11 cellular contexts compared by ENCODE assay signal in the genomic region with DNA sequence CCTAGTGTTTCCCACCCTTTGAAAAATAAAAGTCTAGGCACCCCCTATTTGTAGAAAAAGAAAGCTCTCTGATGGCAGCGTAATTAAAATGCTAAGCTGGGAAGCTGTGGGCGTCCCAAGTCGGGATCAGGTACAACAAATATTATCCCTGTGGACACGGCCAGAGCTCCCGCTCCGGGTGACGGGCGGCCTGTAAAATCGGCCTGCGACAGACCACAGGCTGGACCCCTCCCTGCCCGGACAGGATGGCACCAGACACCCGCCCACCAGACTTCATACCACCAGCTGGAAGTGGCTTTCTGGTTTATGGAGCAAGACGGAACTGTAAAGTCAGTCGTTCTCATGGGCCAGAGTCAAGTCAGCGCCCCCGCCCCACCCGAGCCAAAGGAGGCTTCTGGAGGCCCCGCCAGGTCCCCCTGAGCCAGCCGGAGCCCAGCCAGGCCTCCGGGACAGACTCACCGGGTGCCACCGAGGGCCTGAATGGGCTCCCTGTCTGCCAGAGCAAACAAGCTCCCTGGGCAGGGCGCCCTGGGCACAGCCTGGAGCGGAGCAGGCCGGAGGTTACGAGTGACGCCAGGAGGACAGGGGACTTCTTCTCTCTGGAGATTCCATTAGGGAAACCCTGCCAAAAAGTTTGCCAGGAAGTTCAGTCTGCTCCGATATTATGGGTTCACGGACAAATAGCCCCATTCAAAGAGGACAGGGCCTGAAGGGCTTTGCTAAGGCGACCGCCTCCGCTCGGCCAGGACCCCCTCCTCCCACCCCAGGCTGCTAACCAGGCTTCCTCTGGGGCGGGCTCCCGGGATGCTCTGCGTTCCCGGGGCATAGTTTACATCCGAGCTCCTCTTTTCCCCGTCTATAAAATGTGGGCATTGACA.
DNase-seq lines count a peak whose midpoint lies in the region; ATAC-seq and TF ChIP-seq lines count a peak whose summit lies in the region.
"Had no signal": no experiment of that assay in that cellular context is flagged by ENCODE, and none has a peak within 500 bp of the region (broad histone marks: within the 10 kb centered on the region; RNA-seq: fewer than 3 reads in every experiment).

No MANE protein-coding gene starts in this region.

- no peaks in the 10 kb centered on the region for H3K79me2 ChIP-seq in GM23338 (replicated peaks; ENCODE audit: insufficient read depth)

- peaks cover 13% of the 10 kb centered on the region for H3K9me3 Mint-ChIP-seq in GM23338

- TF ChIP-seq POLR2A in gastrocnemius medialis (IDR thresholded peaks at IDR 0.05), result no peak

- H3K4me1 ChIP-seq in GM23338 (ENCODE audit: insufficient read depth) (peaks cover 23% of the 10 kb centered on the region), mesodermal cell (ENCODE audit: control insufficient read depth, insufficient read depth, low read length, poor library complexity, severe bottlenecking) (peaks cover 25% of the 10 kb centered on the region), gastrocnemius medialis (no peaks in the 10 kb centered on the region)
- H3K4me1 ChIP-seq: BE2C had no signal

- no peak overlapping the region for H3K27ac ChIP-seq in GM23338 (ENCODE audit: low read depth)
- H3K27ac ChIP-seq in mesodermal cell (ENCODE audit: low read depth, low read length, severe bottlenecking), result peak overlapping the region; percentile 87
- peak overlapping the region in 3 of 4 donors; percentile 15 to 45 (median 25) for H3K27ac ChIP-seq in gastrocnemius medialis

- H3K4me3 ChIP-seq in GM23338 (no peak overlapping the region), mesodermal cell (ENCODE audit: extremely low read depth, insufficient read depth, low read length, poor library complexity, severe bottlenecking) (no peak overlapping the region), gastrocnemius medialis (peak overlapping the region in 2 of 4 donors; percentile 3 to 17)

- no peak for ATAC-seq in GM23338
- peak; percentile 39 to 61 for ATAC-seq in gastrocnemius medialis
- no peak for ATAC-seq in HG03025 (IDR thresholded peaks at IDR 0.05; ENCODE audit: low FRiP score, unreplicated experiment)
- no peak for ATAC-seq in HG03196 (IDR thresholded peaks at IDR 0.05; ENCODE audit: unreplicated experiment)
- ATAC-seq: effector memory CD8-positive, alpha-beta T cell had no signal

- intact Hi-C loops in gastrocnemius medialis (cut with DNase I; ENCODE audit: low total_unique reads), result no loop called here

- no peak overlapping the region for H3K4me3 Mint-ChIP-seq in GM23338
- H3K4me3 Mint-ChIP-seq: effector memory CD8-positive, alpha-beta T cell had no signal

- H4K20me1 ChIP-seq in GM23338 (replicated peaks; ENCODE audit: insufficient read depth), result no peaks in the 10 kb centered on the region

- peaks cover 17% of the 10 kb centered on the region for H3K27me3 Mint-ChIP-seq in GM23338 (ENCODE audit: insufficient read depth, low read depth, poor library complexity)

- H3K36me3 ChIP-seq in GM23338 (ENCODE audit: insufficient read depth) (no peaks in the 10 kb centered on the region), mesodermal cell (ENCODE audit: control insufficient read depth, insufficient read depth, low read length) (no peaks in the 10 kb centered on the region), gastrocnemius medialis (no peaks in the 10 kb centered on the region)
- H3K36me3 ChIP-seq: BE2C had no signal

- H3F3A ChIP-seq in GM23338 (replicated peaks; ENCODE audit: low read depth), result no peaks in the 10 kb centered on the region

- H3K9me3 ChIP-seq in mesodermal cell (ENCODE audit: control insufficient read depth, low read length), result peaks cover 2% of the 10 kb centered on the region
- no peaks in the 10 kb centered on the region for H3K9me3 ChIP-seq in gastrocnemius medialis
- H3K9me3 ChIP-seq: BE2C had no signal

- no peak for DNase-seq in GM23338 (ENCODE audit: low spot score)
- peak; percentile 61 for DNase-seq in epidermal melanocyte (ENCODE audit: insufficient read length, low spot score)
- DNase-seq in gastrocnemius medialis, result no peak
- DNase-seq in stimulated activated CD4-positive, alpha-beta T cell treated with anti-CD3 and anti-CD28 coated beads, Interleukin-12 subunit alpha, Interleukin-12 subunit beta, amount 100 ng/mL, for 4 hours, result no peak
- no peak for DNase-seq in NCI-H2081 (lab: John Stamatoyannopoulos, UW)
- DNase-seq: BE2C; effector memory CD8-positive, alpha-beta T cell; NCI-H1694 treated with DMSO at 0.1 percent for 48 hours had no signal

- 93 to 94% methylated on average over 29 to 38 of the region's 39 CpGs for WGBS in mesodermal cell (ENCODE audit: insufficient coverage in 2 of 2), 2 experiments

- H2AFZ ChIP-seq in GM23338, result peak overlapping the region; percentile 96

- H3K36me3 Mint-ChIP-seq in GM23338 (ENCODE audit: low read depth), result peaks cover 5% of the 10 kb centered on the region

- TF ChIP-seq CTCF in GM23338 (conservative IDR thresholded peaks at IDR 0.05; ENCODE audit: low read depth in 2 of 2) (no peak), gastrocnemius medialis (IDR thresholded peaks at IDR 0.05 in 4 of 5, conservative IDR thresholded peaks at IDR 0.05 in 1 of 5) (no peak)

- H3K27ac Mint-ChIP-seq in GM23338, result 0 out of 2 replicates have a peak overlapping the region, but pooled peaks have one; percentile 40
- H3K27ac Mint-ChIP-seq: effector memory CD8-positive, alpha-beta T cell had no signal

- H3K27me3 ChIP-seq in GM23338 (ENCODE audit: insufficient read depth) (no peaks in the 10 kb centered on the region), gastrocnemius medialis (no peaks in the 10 kb centered on the region)
- H3K27me3 ChIP-seq: BE2C had no signal

- H3K9me2 ChIP-seq in GM23338 (ENCODE audit: insufficient read depth), result no peaks in the 10 kb centered on the region

- H3K4me1 Mint-ChIP-seq in GM23338, result peaks cover 43% of the 10 kb centered on the region

- in situ Hi-C loops in gastrocnemius medialis (cut with MboI; ENCODE audit: low sequenced_read_pairs in 4 of 4), result no loop called here

- H3K4me2 ChIP-seq in GM23338, result 0 out of 2 replicates have a peak overlapping the region, but pooled peaks have one; percentile 10

TF ChIP-seq in GM23338, 12 proteins besides CTCF, POLR2A, EP300 and RAD21 (continues in another document):
- TF ChIP-seq JUNB (IDR thresholded peaks at IDR 0.05; ENCODE audit: unreplicated experiment), result no peak
- TF ChIP-seq, protein P1, sequence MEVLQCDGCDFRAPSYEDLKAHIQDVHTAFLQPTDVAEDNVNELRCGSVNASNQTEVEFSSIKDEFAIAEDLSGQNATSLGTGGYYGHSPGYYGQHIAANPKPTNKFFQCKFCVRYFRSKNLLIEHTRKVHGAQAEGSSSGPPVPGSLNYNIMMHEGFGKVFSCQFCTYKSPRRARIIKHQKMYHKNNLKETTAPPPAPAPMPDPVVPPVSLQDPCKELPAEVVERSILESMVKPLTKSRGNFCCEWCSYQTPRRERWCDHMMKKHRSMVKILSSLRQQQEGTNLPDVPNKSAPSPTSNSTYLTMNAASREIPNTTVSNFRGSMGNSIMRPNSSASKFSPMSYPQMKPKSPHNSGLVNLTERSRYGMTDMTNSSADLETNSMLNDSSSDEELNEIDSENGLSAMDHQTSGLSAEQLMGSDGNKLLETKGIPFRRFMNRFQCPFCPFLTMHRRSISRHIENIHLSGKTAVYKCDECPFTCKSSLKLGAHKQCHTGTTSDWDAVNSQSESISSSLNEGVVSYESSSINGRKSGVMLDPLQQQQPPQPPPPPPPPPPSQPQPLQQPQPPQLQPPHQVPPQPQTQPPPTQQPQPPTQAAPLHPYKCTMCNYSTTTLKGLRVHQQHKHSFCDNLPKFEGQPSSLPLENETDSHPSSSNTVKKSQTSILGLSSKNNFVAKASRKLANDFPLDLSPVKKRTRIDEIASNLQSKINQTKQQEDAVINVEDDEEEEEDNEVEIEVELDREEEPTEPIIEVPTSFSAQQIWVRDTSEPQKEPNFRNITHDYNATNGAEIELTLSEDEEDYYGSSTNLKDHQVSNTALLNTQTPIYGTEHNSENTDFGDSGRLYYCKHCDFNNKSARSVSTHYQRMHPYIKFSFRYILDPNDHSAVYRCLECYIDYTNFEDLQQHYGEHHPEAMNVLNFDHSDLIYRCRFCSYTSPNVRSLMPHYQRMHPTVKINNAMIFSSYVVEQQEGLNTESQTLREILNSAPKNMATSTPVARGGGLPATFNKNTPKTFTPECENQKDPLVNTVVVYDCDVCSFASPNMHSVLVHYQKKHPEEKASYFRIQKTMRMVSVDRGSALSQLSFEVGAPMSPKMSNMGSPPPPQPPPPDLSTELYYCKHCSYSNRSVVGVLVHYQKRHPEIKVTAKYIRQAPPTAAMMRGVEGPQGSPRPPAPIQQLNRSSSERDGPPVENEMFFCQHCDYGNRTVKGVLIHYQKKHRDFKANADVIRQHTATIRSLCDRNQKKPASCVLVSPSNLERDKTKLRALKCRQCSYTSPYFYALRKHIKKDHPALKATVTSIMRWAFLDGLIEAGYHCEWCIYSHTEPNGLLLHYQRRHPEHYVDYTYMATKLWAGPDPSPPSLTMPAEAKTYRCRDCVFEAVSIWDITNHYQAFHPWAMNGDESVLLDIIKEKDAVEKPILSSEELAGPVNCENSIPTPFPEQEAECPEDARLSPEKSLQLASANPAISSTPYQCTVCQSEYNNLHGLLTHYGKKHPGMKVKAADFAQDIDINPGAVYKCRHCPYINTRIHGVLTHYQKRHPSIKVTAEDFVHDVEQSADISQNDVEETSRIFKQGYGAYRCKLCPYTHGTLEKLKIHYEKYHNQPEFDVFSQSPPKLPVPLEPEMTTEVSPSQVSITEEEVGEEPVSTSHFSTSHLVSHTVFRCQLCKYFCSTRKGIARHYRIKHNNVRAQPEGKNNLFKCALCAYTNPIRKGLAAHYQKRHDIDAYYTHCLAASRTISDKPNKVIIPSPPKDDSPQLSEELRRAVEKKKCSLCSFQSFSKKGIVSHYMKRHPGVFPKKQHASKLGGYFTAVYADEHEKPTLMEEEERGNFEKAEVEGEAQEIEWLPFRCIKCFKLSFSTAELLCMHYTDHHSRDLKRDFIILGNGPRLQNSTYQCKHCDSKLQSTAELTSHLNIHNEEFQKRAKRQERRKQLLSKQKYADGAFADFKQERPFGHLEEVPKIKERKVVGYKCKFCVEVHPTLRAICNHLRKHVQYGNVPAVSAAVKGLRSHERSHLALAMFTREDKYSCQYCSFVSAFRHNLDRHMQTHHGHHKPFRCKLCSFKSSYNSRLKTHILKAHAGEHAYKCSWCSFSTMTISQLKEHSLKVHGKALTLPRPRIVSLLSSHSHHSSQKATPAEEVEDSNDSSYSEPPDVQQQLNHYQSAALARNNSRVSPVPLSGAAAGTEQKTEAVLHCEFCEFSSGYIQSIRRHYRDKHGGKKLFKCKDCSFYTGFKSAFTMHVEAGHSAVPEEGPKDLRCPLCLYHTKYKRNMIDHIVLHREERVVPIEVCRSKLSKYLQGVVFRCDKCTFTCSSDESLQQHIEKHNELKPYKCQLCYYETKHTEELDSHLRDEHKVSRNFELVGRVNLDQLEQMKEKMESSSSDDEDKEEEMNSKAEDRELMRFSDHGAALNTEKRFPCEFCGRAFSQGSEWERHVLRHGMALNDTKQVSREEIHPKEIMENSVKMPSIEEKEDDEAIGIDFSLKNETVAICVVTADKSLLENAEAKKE (CRISPR knock-in tag; IDR thresholded peaks at IDR 0.05), result no peak

Comparison
In these comparisons a context has a peak if more than half of its experiments do, and no peak if none do; other contexts are left out.
1. ATAC-seq: peak in gastrocnemius medialis (2 of 2); none in GM23338 (single experiment), HG03025 (single experiment) and HG03196 (single experiment).